1 cellular context compared by ENCODE assay signal in the genomic region with DNA sequence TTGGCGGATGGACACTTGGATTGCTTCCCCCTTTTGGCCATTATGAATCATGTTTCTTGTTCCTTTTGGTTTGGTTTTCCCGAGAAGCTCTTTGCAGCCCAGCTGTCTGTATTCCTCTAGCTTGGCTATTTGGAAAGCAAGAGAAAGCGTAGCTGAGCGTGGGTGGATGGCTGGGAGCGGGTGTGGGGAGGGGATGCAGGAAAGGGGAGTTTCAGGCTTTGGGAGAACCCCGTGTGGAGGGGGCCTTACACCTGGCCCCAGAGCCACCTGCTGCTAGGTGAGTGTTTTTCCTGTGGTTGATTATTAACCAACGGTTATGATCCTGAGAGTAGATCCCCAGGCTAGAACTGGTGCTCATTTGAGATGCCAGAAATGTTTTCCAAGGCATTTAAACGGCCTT.
TF ChIP-seq lines count a peak whose summit lies in the region.

No MANE protein-coding gene starts in this region.

TF ChIP-seq in HepG2, 621 proteins besides CTCF, POLR2A, EP300 and RAD21 (continued from another document):
- TF ChIP-seq ASH2L (IDR thresholded peaks at IDR 0.05; ENCODE audit: insufficient read length, low read depth, low read length) (no peak), ZNF30 (CRISPR knock-in tag; IDR thresholded peaks at IDR 0.05) (no peak), GTF3A (CRISPR knock-in tag; conservative IDR thresholded peaks at IDR 0.05) (no peak)
